ENCODE assay signal across 7 cellular contexts in the genomic region with DNA sequence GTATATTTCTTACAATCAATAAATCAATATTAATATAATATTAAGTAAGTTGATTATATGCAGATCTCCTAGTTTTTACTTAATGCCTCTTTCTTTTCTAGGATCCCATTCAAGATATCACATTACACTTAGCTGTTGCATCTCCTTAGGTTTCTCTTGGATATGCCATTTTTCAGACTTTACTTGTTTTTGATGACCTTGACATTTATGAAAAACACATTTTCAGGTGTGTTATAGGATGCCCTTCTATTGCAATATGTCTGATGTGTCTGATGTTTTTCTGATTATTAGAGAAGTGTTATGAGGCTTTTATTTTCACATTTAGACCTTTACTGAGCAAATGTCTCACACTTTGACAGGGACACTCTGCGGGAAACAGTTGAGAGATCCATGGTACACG.
"Had no signal": no experiment of that assay in that cellular context is flagged by ENCODE, and none has a peak within 500 bp of the region (broad histone marks: within the 10 kb centered on the region; RNA-seq: fewer than 3 reads in every experiment).

No MANE protein-coding gene starts in this region.

- H3K27ac ChIP-seq: HL-60, KMS-11 had no signal

- H3K4me3 ChIP-seq: K562 had no signal

- DNase-seq: IMR-90, KBM-7, KG1 had no signal

- ATAC-seq: K562 had no signal

- FAIRE-seq: HTR-8/SVneo, K562 had no signal

- H3K9ac ChIP-seq: KMS-11 had no signal

- H3K4me2 ChIP-seq: KMS-11 had no signal
